7 cellular contexts compared by ENCODE assay signal in genomic region chr10:12902135-12902572, GRCh38.
DNase-seq lines count a peak whose midpoint lies in the region; ATAC-seq lines count a peak whose summit lies in the region.

No MANE protein-coding gene starts in this region.

- H3K4me1 ChIP-seq in SJSA1 (replicated peaks): no peaks in the 10 kb centered on the region

- H3K4me3 ChIP-seq in Jurkat, Clone E6-1 (ENCODE audit: low read length): no peak overlapping the region
- no peak overlapping the region for H3K4me3 ChIP-seq in SJSA1

- no peaks in the 10 kb centered on the region for H3K27me3 ChIP-seq in SJSA1 (replicated peaks)

- H3K9me3 ChIP-seq in SJSA1 (replicated peaks): no peaks in the 10 kb centered on the region

- ATAC-seq in GM21529 (IDR thresholded peaks at IDR 0.05; ENCODE audit: unreplicated experiment): no peak

- H3K36me3 ChIP-seq in SJSA1: no peaks in the 10 kb centered on the region

- DNase-seq in EL (peak; percentile 50), SJSA1 (ENCODE audit: low read depth in 1 of 2, low spot score in 2 of 2) (peak; percentile 62 to 66), astrocyte of the hippocampus (ENCODE audit: low read depth, low spot score) (peak; percentile 84), iris pigment epithelial cell (ENCODE audit: low read depth) (peak; percentile 59)
- DNase-seq in Jurkat, Clone E6-1 (ENCODE audit: low read depth, low spot score): peak; percentile 50
- peak; percentile 30 for DNase-seq in stimulated activated CD4-positive, alpha-beta T cell treated with anti-CD3 and anti-CD28 coated beads, Interleukin-4, amount 100 ng/mL, for 1 hour

- no peak overlapping the region for H3K27ac ChIP-seq in SJSA1

Comparison
In these comparisons a context has a peak if more than half of its experiments do, and no peak if none do; other contexts are left out.
1. DNase-seq: peak in every context shown above with its lines; median percentile 84 in astrocyte of the hippocampus; 64 in SJSA1; 59 in iris pigment epithelial cell; 50 in EL; 50 in Jurkat, Clone E6-1; 30 in stimulated activated CD4-positive, alpha-beta T cell treated with anti-CD3 and anti-CD28 coated beads, Interleukin-4, amount 100 ng/mL, for 1 hour.